ENCODE assay signal across 17 cellular contexts in the genomic region with DNA sequence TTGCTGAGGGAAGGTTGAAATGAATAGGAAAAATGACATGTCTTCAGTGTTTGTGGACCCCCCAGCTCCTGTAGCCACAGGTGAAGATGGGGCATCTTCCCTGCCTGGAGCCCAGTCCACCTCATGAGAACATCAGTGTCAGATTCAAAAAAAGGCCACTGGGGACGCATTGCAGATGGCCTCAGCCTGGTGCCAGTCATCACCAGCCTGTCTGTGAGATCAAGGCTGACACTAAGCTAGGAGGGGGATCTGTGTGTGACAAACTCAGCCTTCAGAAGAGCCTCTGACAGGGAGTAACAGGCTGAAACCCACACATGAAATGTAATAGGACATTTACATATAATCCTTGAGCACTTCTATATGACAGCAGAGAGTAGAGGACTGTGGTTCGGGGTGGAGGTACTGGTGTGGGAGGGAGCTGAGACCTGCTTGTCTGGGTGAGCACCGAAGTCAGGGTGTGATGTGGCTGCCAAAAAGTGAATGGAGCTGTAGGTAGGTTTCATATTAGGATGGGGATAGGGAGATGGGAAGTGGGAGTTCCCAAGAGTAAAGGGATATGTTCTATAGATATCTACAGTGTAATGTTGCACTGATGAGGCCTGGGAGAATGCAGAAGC. TPM values are rescaled to one million over a fixed set of nuclear protein-coding genes. Genes with fewer than 3 reads are reported as not detected.
DNase-seq lines count a peak whose midpoint lies in the region; ATAC-seq and TF ChIP-seq lines count a peak whose summit lies in the region.
"Had no signal": no experiment of that assay in that cellular context is flagged by ENCODE, and none has a peak within 500 bp of the region (broad histone marks: within the 10 kb centered on the region; RNA-seq: fewer than 3 reads in every experiment).

No MANE protein-coding gene starts in this region.

- H3K27me3 Mint-ChIP-seq in activated CD4-positive, alpha-beta T cell treated with anti-CD3 and anti-CD28 coated beads for 36 hours = no peaks in the 10 kb centered on the region
- no peaks in the 10 kb centered on the region for H3K27me3 Mint-ChIP-seq in T-helper 17 cell
- peaks cover 12% of the 10 kb centered on the region for H3K27me3 Mint-ChIP-seq in activated naive CD4-positive, alpha-beta T cell treated with anti-CD3 and anti-CD28 coated beads, Interleukin-2, amount 10 ng/mL, durations not matched to agents 7 days and 5 days
- no peaks in the 10 kb centered on the region for H3K27me3 Mint-ChIP-seq in natural killer cell treated with Interleukin-12 subunit alpha and Interleukin-12 subunit beta and Interleukin-15 and Interleukin-18, amount 100 ng/mL, for 72 hours

- no peaks in the 10 kb centered on the region for H3K9me3 Mint-ChIP-seq in activated CD4-positive, alpha-beta T cell treated with anti-CD3 and anti-CD28 coated beads for 36 hours (ENCODE audit: low read depth)
- H3K9me3 Mint-ChIP-seq in activated naive CD4-positive, alpha-beta T cell treated with anti-CD3 and anti-CD28 coated beads, Interleukin-2, amount 10 ng/mL, durations not matched to agents 7 days and 5 days = no peaks in the 10 kb centered on the region
- H3K9me3 Mint-ChIP-seq in natural killer cell treated with Interleukin-12 subunit alpha and Interleukin-12 subunit beta and Interleukin-15 and Interleukin-18, amount 100 ng/mL, for 72 hours = no peaks in the 10 kb centered on the region

- no peak overlapping the region for H3K4me3 ChIP-seq in left ventricle myocardium inferior
- H3K4me3 ChIP-seq: ascending aorta, psoas muscle, vagina had no signal

- peaks cover 39% of the 10 kb centered on the region for H3K4me1 Mint-ChIP-seq in activated CD4-positive, alpha-beta T cell treated with anti-CD3 and anti-CD28 coated beads for 36 hours
- peaks cover 44% of the 10 kb centered on the region for H3K4me1 Mint-ChIP-seq in T-helper 17 cell
- H3K4me1 Mint-ChIP-seq in activated naive CD4-positive, alpha-beta T cell treated with anti-CD3 and anti-CD28 coated beads, Interleukin-2, amount 10 ng/mL, durations not matched to agents 7 days and 5 days = peaks cover 58% of the 10 kb centered on the region
- H3K4me1 Mint-ChIP-seq in natural killer cell treated with Interleukin-12 subunit alpha and Interleukin-12 subunit beta and Interleukin-15 and Interleukin-18, amount 100 ng/mL, for 72 hours (ENCODE audit: low read depth in 2 of 2) = peaks cover 38 to 45% of the 10 kb centered on the region in 2 donors

- ATAC-seq in activated CD4-positive, alpha-beta T cell treated with anti-CD3 and anti-CD28 coated beads for 36 hours = peak; percentile 13
- no peak for ATAC-seq in T-helper 17 cell
- no peak for ATAC-seq in natural killer cell treated with Interleukin-12 subunit alpha and Interleukin-12 subunit beta and Interleukin-15 and Interleukin-18, amount 100 ng/mL, for 72 hours
- ATAC-seq: psoas muscle had no signal

- H3K36me3 Mint-ChIP-seq in activated CD4-positive, alpha-beta T cell treated with anti-CD3 and anti-CD28 coated beads for 36 hours (ENCODE audit: low read depth) = peaks cover 2% of the 10 kb centered on the region
- H3K36me3 Mint-ChIP-seq in T-helper 17 cell (ENCODE audit: low read depth) = peaks cover 4% of the 10 kb centered on the region
- H3K36me3 Mint-ChIP-seq in activated naive CD4-positive, alpha-beta T cell treated with anti-CD3 and anti-CD28 coated beads, Interleukin-2, amount 10 ng/mL, durations not matched to agents 7 days and 5 days = peaks cover 13% of the 10 kb centered on the region
- no peaks in the 10 kb centered on the region for H3K36me3 Mint-ChIP-seq in natural killer cell treated with Interleukin-12 subunit alpha and Interleukin-12 subunit beta and Interleukin-15 and Interleukin-18, amount 100 ng/mL, for 72 hours

- H3K4me3 Mint-ChIP-seq in activated CD4-positive, alpha-beta T cell treated with anti-CD3 and anti-CD28 coated beads for 36 hours = peak overlapping the region; percentile 50
- peak overlapping the region; percentile 79 for H3K4me3 Mint-ChIP-seq in T-helper 17 cell
- peak overlapping the region; percentile 2 for H3K4me3 Mint-ChIP-seq in activated naive CD4-positive, alpha-beta T cell treated with anti-CD3 and anti-CD28 coated beads, Interleukin-2, amount 10 ng/mL, durations not matched to agents 7 days and 5 days
- H3K4me3 Mint-ChIP-seq in natural killer cell treated with Interleukin-12 subunit alpha and Interleukin-12 subunit beta and Interleukin-15 and Interleukin-18, amount 100 ng/mL, for 72 hours = peak overlapping the region; percentile 70

- DNase-seq in activated CD4-positive, alpha-beta T cell treated with anti-CD3 and anti-CD28 coated beads for 36 hours = peak; percentile 45
- DNase-seq in activated CD4-positive, alpha-beta T cell treated with anti-CD3 and anti-CD28 coated beads for 1 hour = no peak
- no peak for DNase-seq in T-helper 17 cell
- DNase-seq in activated naive CD4-positive, alpha-beta T cell treated with anti-CD3 and anti-CD28 coated beads, Interleukin-2, amount 10 ng/mL, durations not matched to agents 7 days and 5 days = no peak
- no peak for DNase-seq in natural killer cell treated with Interleukin-12 subunit alpha and Interleukin-12 subunit beta and Interleukin-15 and Interleukin-18, amount 100 ng/mL, for 72 hours (ENCODE audit: low spot score)
- DNase-seq in CD1c-positive myeloid dendritic cell (ENCODE audit: extremely low spot score) = no peak
- DNase-seq in NCI-H128 (lab: John Stamatoyannopoulos, UW; ENCODE audit: unreplicated experiment) = no peak
- DNase-seq in left ventricle myocardium inferior = no peak
- DNase-seq: Caco-2, GF-D8, hypothalamus, MM.1S, NCI-H2081 treated with DMSO at 0.1 percent for 48 hours, NCI-H748 treated with DMSO at 0.1 percent for 48 hours, psoas muscle had no signal

- H3K27ac Mint-ChIP-seq in activated CD4-positive, alpha-beta T cell treated with anti-CD3 and anti-CD28 coated beads for 36 hours = peak overlapping the region; percentile 98
- H3K27ac Mint-ChIP-seq in T-helper 17 cell = peak overlapping the region; percentile 99
- peak overlapping the region; percentile 97 for H3K27ac Mint-ChIP-seq in activated naive CD4-positive, alpha-beta T cell treated with anti-CD3 and anti-CD28 coated beads, Interleukin-2, amount 10 ng/mL, durations not matched to agents 7 days and 5 days
- peak overlapping the region; percentile 89 to 97 for H3K27ac Mint-ChIP-seq in natural killer cell treated with Interleukin-12 subunit alpha and Interleukin-12 subunit beta and Interleukin-15 and Interleukin-18, amount 100 ng/mL, for 72 hours

- H3K9me3 ChIP-seq in T-helper 17 cell (ENCODE audit: control insufficient read depth, low read length, poor library complexity, severe bottlenecking) (no peaks in the 10 kb centered on the region), left ventricle myocardium inferior (replicated peaks) (no peaks in the 10 kb centered on the region)
- H3K9me3 ChIP-seq: ascending aorta, Caco-2, psoas muscle, vagina had no signal

- H3K36me3 ChIP-seq in left ventricle myocardium inferior = no peaks in the 10 kb centered on the region
- H3K36me3 ChIP-seq: ascending aorta, vagina had no signal

- TF ChIP-seq CTCF in left ventricle myocardium inferior (IDR thresholded peaks at IDR 0.05; ENCODE audit: borderline replicate concordance) = no peak

- no peaks in the 10 kb centered on the region for H3K27me3 ChIP-seq in left ventricle myocardium inferior (ENCODE audit: low read depth)
- H3K27me3 ChIP-seq: ascending aorta, vagina had no signal

- POLR2A ChIA-PET in activated CD4-positive, alpha-beta T cell treated with anti-CD3 and anti-CD28 coated beads for 36 hours (lab: Charles Lee) = interaction anchor here (0.6 to 3.5 kb wide), 10 partner anchors 18 to 1154 kb away, joined by 3 to 64 read pairs (median 5); a partner anchor contains a TSS

- CTCF ChIA-PET in activated CD4-positive, alpha-beta T cell treated with anti-CD3 and anti-CD28 coated beads for 36 hours (lab: Charles Lee) = interaction anchor here (0.6 to 5.7 kb wide), 10 partner anchors 7 to 310 kb away, joined by 3 to 63 read pairs (median 6); a partner anchor contains a TSS
- CTCF ChIA-PET in activated naive CD4-positive, alpha-beta T cell treated with anti-CD3 and anti-CD28 coated beads, Interleukin-2, amount 10 ng/mL, durations not matched to agents 7 days and 5 days (lab: Charles Lee) = interaction anchor here (1.3 to 4.8 kb wide), 5 partner anchors 21 to 83 kb away, joined by 3 to 21 read pairs (median 5); a partner anchor contains a TSS

- no peaks in the 10 kb centered on the region for H3K4me1 ChIP-seq in left ventricle myocardium inferior
- H3K4me1 ChIP-seq: ascending aorta, psoas muscle, vagina had no signal

- H3K27ac ChIP-seq in left ventricle myocardium inferior (replicated peaks) = no peak overlapping the region
- H3K27ac ChIP-seq: ascending aorta, psoas muscle, vagina had no signal

- intact Hi-C loops in activated CD4-positive, alpha-beta T cell treated with anti-CD3 and anti-CD28 coated beads for 36 hours (cut with DNase I, micrococcal nuclease) = loop anchor here (5.0 kb wide), 4 partner anchors 77 to 1077 kb away; a partner anchor contains a TSS
- intact Hi-C loops in left ventricle myocardium inferior (cut with micrococcal nuclease) = loop anchor here (10.0 kb wide), 1 partner anchor 65 kb away; no protein-coding TSS in a partner anchor

RNA-seq across cellular contexts. Expression of a gene that starts 20.5 kb away (rescaled TPM):
- 10 to 100 TPM; 14.7 to 15.2 TPM for total RNA-seq in activated CD4-positive, alpha-beta T cell treated with anti-CD3 and anti-CD28 coated beads for 36 hours
- total RNA-seq in T-helper 17 cell (10 to 100 TPM; 13.7 to 14.2 TPM), left ventricle myocardium inferior (3.9 TPM)
- 10 to 100 TPM; 25.1 to 26.3 TPM for total RNA-seq in natural killer cell treated with Interleukin-12 subunit alpha and Interleukin-12 subunit beta and Interleukin-15 and Interleukin-18, amount 100 ng/mL, for 72 hours

RNA-seq across cellular contexts. Expression of a gene that starts 52.9 kb away (rescaled TPM):
- 100 to 1,000 TPM; 101 to 105 TPM for total RNA-seq in activated CD4-positive, alpha-beta T cell treated with anti-CD3 and anti-CD28 coated beads for 36 hours
- total RNA-seq in T-helper 17 cell (100 to 1,000 TPM; 102 to 106 TPM), left ventricle myocardium inferior (74.5 TPM)
- 100 to 1,000 TPM; 205 to 211 TPM for total RNA-seq in natural killer cell treated with Interleukin-12 subunit alpha and Interleukin-12 subunit beta and Interleukin-15 and Interleukin-18, amount 100 ng/mL, for 72 hours

Comparison
In these comparisons a context has a peak if more than half of its experiments do, and no peak if none do; other contexts are left out.
1. H3K4me3 Mint-ChIP-seq: peak in every context shown above with its lines; median percentile 79 in T-helper 17 cell; 70 in natural killer cell treated with Interleukin-12 subunit alpha and Interleukin-12 subunit beta and Interleukin-15 and Interleukin-18, amount 100 ng/mL, for 72 hours; 50 in activated CD4-positive, alpha-beta T cell treated with anti-CD3 and anti-CD28 coated beads for 36 hours; 2 in activated naive CD4-positive, alpha-beta T cell treated with anti-CD3 and anti-CD28 coated beads, Interleukin-2, amount 10 ng/mL, durations not matched to agents 7 days and 5 days.